ENCODE assay signal across 17 cellular contexts in genomic region chr4:80407246-80407645, GRCh38.
DNase-seq lines count a peak whose midpoint lies in the region; ATAC-seq, FAIRE-seq and TF ChIP-seq lines count a peak whose summit lies in the region.
"Had no signal": no experiment of that assay in that cellular context is flagged by ENCODE, and none has a peak within 500 bp of the region (broad histone marks: within the 10 kb centered on the region; RNA-seq: fewer than 3 reads in every experiment).

No MANE protein-coding gene starts in this region.

- no peaks in the 10 kb centered on the region for H3K9me1 ChIP-seq in K562 (ENCODE audit: control insufficient read depth, insufficient read depth, low read length)

- no peaks in the 10 kb centered on the region for H4K20me1 ChIP-seq in K562 (replicated peaks; ENCODE audit: control insufficient read depth, insufficient read depth, low read length)
- H4K20me1 ChIP-seq in hepatocyte (ENCODE audit: insufficient read depth, poor library complexity, severe bottlenecking): no peaks in the 10 kb centered on the region

- H3K9ac ChIP-seq in K562 (ENCODE audit: insufficient read depth in 1 of 2, low read depth in 2 of 2, low read length in 2 of 2): no peak overlapping the region

- peak; percentile 46 for DNase-seq in Right ventricle myocardium superior
- no peak for DNase-seq in left ventricle myocardium inferior
- DNase-seq in K562 (ENCODE audit: extremely low read depth in 1 of 4, low spot score in 3 of 4): no peak
- peak; percentile 63 for DNase-seq in iris pigment epithelial cell (ENCODE audit: low read depth)
- DNase-seq in aorta: peak in 1 of 2 donors; percentile 53
- DNase-seq in posterior cingulate gyrus: no peak
- no peak for DNase-seq in hepatocyte (ENCODE audit: low spot score)
- DNase-seq: activated CD8-positive, alpha-beta T cell treated with anti-CD3 and anti-CD28 coated beads for 36 hours; activated gamma-delta T cell; KG1; NCI-H2029; nucleus accumbens; SHP77; stimulated activated CD4-positive, alpha-beta T cell treated with anti-CD3 and anti-CD28 coated beads, Interleukin-12 subunit alpha, Interleukin-12 subunit beta, amount 100 ng/mL, for 4 hours had no signal

- H3K27me3 ChIP-seq in left ventricle myocardium inferior (ENCODE audit: low read depth): no peaks in the 10 kb centered on the region
- H3K27me3 ChIP-seq in K562 (ENCODE audit: control insufficient read depth in 2 of 2, insufficient read depth in 2 of 2, low read length in 2 of 2): no peaks in the 10 kb centered on the region
- H3K27me3 ChIP-seq in aorta (ENCODE audit: control insufficient read depth in 1 of 2, insufficient read depth in 2 of 2, low read length in 1 of 2): peaks cover 0 to 2% of the 10 kb centered on the region in 2 donors
- no peaks in the 10 kb centered on the region for H3K27me3 ChIP-seq in hepatocyte

- H3K27ac ChIP-seq in left ventricle myocardium inferior (replicated peaks) (no peak overlapping the region), K562 (ENCODE audit: extremely low read depth, low read depth, low read length) (no peak overlapping the region), aorta (ENCODE audit: low read depth in 1 of 2, low read length in 2 of 2) (no peak overlapping the region), hepatocyte (no peak overlapping the region)
- H3K27ac ChIP-seq: A549 had no signal

- intact Hi-C loops in Right ventricle myocardium superior (cut with DNase I) (no loop called here), left ventricle myocardium inferior (cut with micrococcal nuclease) (no loop called here), K562 (cut with micrococcal nuclease) (no loop called here), aorta (cut with DNase I) (loop anchor here in 1 of 2 donors (10.0 kb wide), 1 partner anchor 1832 kb away; no protein-coding TSS in a partner anchor), posterior cingulate gyrus (cut with DNase I) (no loop called here)

- no peaks in the 10 kb centered on the region for H3K9me2 ChIP-seq in hepatocyte (replicated peaks; ENCODE audit: insufficient read depth)

- no peak for TF ChIP-seq RAD21 in K562 (CRISPR knock-in tag; conservative IDR thresholded peaks at IDR 0.05 in 1 of 2, IDR thresholded peaks at IDR 0.05 in 1 of 2)

- TF ChIP-seq POLR2A in K562 (conservative IDR thresholded peaks at IDR 0.05): no peak

- no peaks in the 10 kb centered on the region for H3K9me3 ChIP-seq in left ventricle myocardium inferior (replicated peaks)
- no peaks in the 10 kb centered on the region for H3K9me3 ChIP-seq in K562 (replicated peaks; ENCODE audit: control insufficient read depth, insufficient read depth, low read depth, low read length)
- peaks cover 2% of the 10 kb centered on the region for H3K9me3 ChIP-seq in aorta (ENCODE audit: control insufficient read depth, low read length)
- H3K9me3 ChIP-seq in hepatocyte (ENCODE audit: low read depth): no peaks in the 10 kb centered on the region
- H3K9me3 ChIP-seq: A549 had no signal

- CTCF ChIA-PET in K562 (lab: Yijun Ruan, JAX; ENCODE audit: low intra/inter-chr PET ratio): no interaction called here

- ATAC-seq in Right ventricle myocardium superior (ENCODE audit: poor library complexity) (peak; percentile 68), K562 (0 out of 3 replicates have a peak, but pooled peaks have one; percentile 35), aorta (ENCODE audit: low FRiP score) (peak; percentile 84), GM21717 (IDR thresholded peaks at IDR 0.05; ENCODE audit: unreplicated experiment) (no peak)
- ATAC-seq: A549; activated CD8-positive, alpha-beta T cell treated with anti-CD3 and anti-CD28 coated beads for 36 hours had no signal

- H3K4me3 ChIP-seq in left ventricle myocardium inferior (no peak overlapping the region), K562 (no peak overlapping the region), aorta (ENCODE audit: low read length in 2 of 2) (no peak overlapping the region), hepatocyte (no peak overlapping the region)
- H3K4me3 ChIP-seq: A549 had no signal

- H3K4me1 ChIP-seq in left ventricle myocardium inferior: no peaks in the 10 kb centered on the region
- H3K4me1 ChIP-seq in K562 (replicated peaks in 1 of 2; ENCODE audit: control insufficient read depth in 2 of 2, insufficient read depth in 2 of 2, low read length in 2 of 2): no peaks in the 10 kb centered on the region
- no peaks in the 10 kb centered on the region for H3K4me1 ChIP-seq in aorta (ENCODE audit: control insufficient read depth in 1 of 2, insufficient read depth in 2 of 2, low read length in 2 of 2)
- no peaks in the 10 kb centered on the region for H3K4me1 ChIP-seq in hepatocyte (ENCODE audit: insufficient read depth)
- H3K4me1 ChIP-seq: A549 had no signal

- TF ChIP-seq CTCF in left ventricle myocardium inferior (IDR thresholded peaks at IDR 0.05; ENCODE audit: borderline replicate concordance): no peak
- TF ChIP-seq CTCF in K562 (IDR thresholded peaks at IDR 0.05 in 2 of 3, conservative IDR thresholded peaks at IDR 0.05 in 1 of 3; ENCODE audit: insufficient read depth in 2 of 3, low read depth in 1 of 3, low read length in 3 of 3): no peak
- TF ChIP-seq CTCF in hepatocyte (IDR thresholded peaks at IDR 0.05; ENCODE audit: poor library complexity): no peak

- no peak overlapping the region for H3K4me2 ChIP-seq in K562 (ENCODE audit: insufficient read depth, low read length)
- no peak overlapping the region for H3K4me2 ChIP-seq in hepatocyte
- H3K4me2 ChIP-seq: A549 had no signal

- WGBS in K562 (ENCODE audit: insufficient coverage, low coverage, missing lambda C conversion rate): 5% methylated on average over 4 of the region's 4 CpGs
- WGBS in aorta, 2 donors: 67 to 74% methylated on average over 4 of the region's 4 CpGs
- 92% methylated on average over 4 of the region's 4 CpGs for WGBS in hepatocyte (ENCODE audit: low lambda C conversion rate, missing lambda C conversion rate)

- POLR2A ChIA-PET in K562 (lab: Yijun Ruan, JAX): no interaction called here

- H3K36me3 ChIP-seq in left ventricle myocardium inferior (no peaks in the 10 kb centered on the region), K562 (ENCODE audit: control insufficient read depth, insufficient read depth, low read length) (no peaks in the 10 kb centered on the region), aorta (ENCODE audit: control insufficient read depth in 1 of 2, insufficient read depth in 2 of 2, low read length in 1 of 2) (no peaks in the 10 kb centered on the region), hepatocyte (replicated peaks; ENCODE audit: insufficient read depth, low read depth) (no peaks in the 10 kb centered on the region)

- TF ChIP-seq EP300 in K562 (IDR thresholded peaks at IDR 0.05; ENCODE audit: low read length): no peak

- H3K79me2 ChIP-seq in K562 (ENCODE audit: control insufficient read depth, insufficient read depth, low read length) (no peaks in the 10 kb centered on the region), hepatocyte (no peaks in the 10 kb centered on the region)

- H2AFZ ChIP-seq in K562 (ENCODE audit: low read depth, low read length) (no peak overlapping the region), hepatocyte (no peak overlapping the region)

- no peak for FAIRE-seq in K562 (lab: Jason Lieb, UNC)
- FAIRE-seq: A549, bronchial epithelial cell had no signal

- in situ Hi-C loops in K562 (cut with MboI): no loop called here

- BruUV-seq in K562 (replicated peaks; lab: Mats Ljungman, UMichigan): no TSS peak

TF ChIP-seq in K562, 482 proteins besides CTCF, POLR2A, EP300 and RAD21:
- peak; percentile 26; the same call in 1 of the 2 replicates for TF ChIP-seq FOSL1 (tag; conservative IDR thresholded peaks at IDR 0.05)
- TF ChIP-seq RBM22 (IDR thresholded peaks at IDR 0.05; ENCODE audit: low read depth, low read length, poor library complexity, severe bottlenecking): no peak

Comparison
In these comparisons a context has a peak if more than half of its experiments do, and no peak if none do; other contexts are left out.
1. DNase-seq: peak in Right ventricle myocardium superior (single experiment) and iris pigment epithelial cell (single experiment); none in left ventricle myocardium inferior (single experiment), K562 (0 of 4), posterior cingulate gyrus (0 of 10) and hepatocyte (single experiment).